Comparison of ENCODE assay signal across 8 cellular contexts in genomic region chr13:46796515-46797467, GRCh38. TPM values are rescaled to one million over a fixed set of nuclear protein-coding genes. Genes with fewer than 3 reads are reported as not detected.
DNase-seq lines count a peak whose midpoint lies in the region; ATAC-seq, FAIRE-seq and TF ChIP-seq lines count a peak whose summit lies in the region.

TSS of gene ESD (minus strand) at chr13:46797161. CDS start at chr13:46791413, 5,748 bp downstream.

- H3K4me3 ChIP-seq in BE2C (ENCODE audit: low read depth, low read length) (peak within 1 kb of the TSS; percentile 83), left lung (peak within 1 kb of the TSS; percentile 79 to 87)

- ATAC-seq in HG03457 (IDR thresholded peaks at IDR 0.05; ENCODE audit: unreplicated experiment) (peak; percentile 92), left lung (peak; percentile 97)

- H3K9me3 Mint-ChIP-seq in activated CD4-positive, alpha-beta T cell treated with anti-CD3 and anti-CD28 coated beads, Interleukin-2, amount 10 ng/mL, durations not matched to agents 7 days and 5 days = no peaks in the 10 kb centered on the region
- H3K9me3 Mint-ChIP-seq in dendritic cell treated with granulocyte-macrophage colony-stimulating factor and Interleukin-4, amounts not matched to agents 40 ng/mL and 50 ng/mL, for 4 days = no peaks in the 10 kb centered on the region

- intact Hi-C loops in dendritic cell treated with granulocyte-macrophage colony-stimulating factor and Interleukin-4, amounts not matched to agents 40 ng/mL and 50 ng/mL, for 4 days (cut with micrococcal nuclease) = loop anchor here (2.0 kb wide), 1 partner anchor 244 kb away; the partner anchor contains the start of gene LRCH1
- intact Hi-C loops in left lung (cut with DNase I) = no loop called here

- H3K36me3 Mint-ChIP-seq in activated CD4-positive, alpha-beta T cell treated with anti-CD3 and anti-CD28 coated beads, Interleukin-2, amount 10 ng/mL, durations not matched to agents 7 days and 5 days (ENCODE audit: low read depth) = peaks cover 15% of the 10 kb centered on the region
- H3K36me3 Mint-ChIP-seq in dendritic cell treated with granulocyte-macrophage colony-stimulating factor and Interleukin-4, amounts not matched to agents 40 ng/mL and 50 ng/mL, for 4 days (ENCODE audit: low read depth) = peaks cover 29% of the 10 kb centered on the region

- H3K36me3 ChIP-seq in BE2C = peaks cover 5% of the 10 kb centered on the region; the same call in 1 of the 2 replicates
- no peaks in the 10 kb centered on the region for H3K36me3 ChIP-seq in left lung

- peak; percentile 99 for FAIRE-seq in GM19239 (lab: Jason Lieb, UNC)

- H3K27me3 ChIP-seq in BE2C (no peaks in the 10 kb centered on the region), left lung (no peaks in the 10 kb centered on the region)

- CTCF ChIA-PET in activated CD4-positive, alpha-beta T cell treated with anti-CD3 and anti-CD28 coated beads, Interleukin-2, amount 10 ng/mL, durations not matched to agents 7 days and 5 days (lab: Charles Lee) = interaction anchor here (0.9 to 1.2 kb wide), 2 partner anchors 12 to 34 kb away, joined by 3 read pairs; no protein-coding TSS in a partner anchor

- POLR2A ChIA-PET in activated CD4-positive, alpha-beta T cell treated with anti-CD3 and anti-CD28 coated beads, Interleukin-2, amount 10 ng/mL, durations not matched to agents 7 days and 5 days (lab: Charles Lee) = no interaction called here

- H3K4me1 ChIP-seq in BE2C (peaks cover 10% of the 10 kb centered on the region), left lung (peaks cover 7 to 40% of the 10 kb centered on the region in 2 donors)

- peak within 1 kb of the TSS; percentile 93 to 94 for H3K27ac ChIP-seq in left lung

- TF ChIP-seq CTCF in BE2C (IDR thresholded peaks at IDR 0.05; ENCODE audit: low read depth, low read length) (no peak), left lung (IDR thresholded peaks at IDR 0.05) (no peak)

- peaks cover 42% of the 10 kb centered on the region for H3K4me1 Mint-ChIP-seq in activated CD4-positive, alpha-beta T cell treated with anti-CD3 and anti-CD28 coated beads, Interleukin-2, amount 10 ng/mL, durations not matched to agents 7 days and 5 days
- H3K4me1 Mint-ChIP-seq in dendritic cell treated with granulocyte-macrophage colony-stimulating factor and Interleukin-4, amounts not matched to agents 40 ng/mL and 50 ng/mL, for 4 days (ENCODE audit: low read depth) = peaks cover 33% of the 10 kb centered on the region

- H3K27ac Mint-ChIP-seq in activated CD4-positive, alpha-beta T cell treated with anti-CD3 and anti-CD28 coated beads, Interleukin-2, amount 10 ng/mL, durations not matched to agents 7 days and 5 days = peak within 1 kb of the TSS; percentile 97
- peak within 1 kb of the TSS; percentile 94 for H3K27ac Mint-ChIP-seq in dendritic cell treated with granulocyte-macrophage colony-stimulating factor and Interleukin-4, amounts not matched to agents 40 ng/mL and 50 ng/mL, for 4 days

- no peaks in the 10 kb centered on the region for H3K9me3 ChIP-seq in BE2C
- H3K9me3 ChIP-seq in left lung = no peaks in the 10 kb centered on the region

- DNase-seq in BE2C (peak; percentile 96), GM19239 (ENCODE audit: insufficient read length, low spot score) (peak; percentile 73), NCI-H524 treated with DMSO at 0.1 percent for 48 hours (lab: John Stamatoyannopoulos, UW) (peak; percentile 71), left lung (peak; percentile 94 to 97)
- peak; percentile 92 for DNase-seq in activated CD4-positive, alpha-beta T cell treated with anti-CD3 and anti-CD28 coated beads, Interleukin-2, amount 10 ng/mL, durations not matched to agents 7 days and 5 days
- peak; percentile 93 to 95 for DNase-seq in stimulated activated CD4-positive, alpha-beta T cell treated with anti-CD3 and anti-CD28 coated beads, Interleukin-2, amount 100 ng/mL, for 48 hours

- no peaks in the 10 kb centered on the region for H3K27me3 Mint-ChIP-seq in activated CD4-positive, alpha-beta T cell treated with anti-CD3 and anti-CD28 coated beads, Interleukin-2, amount 10 ng/mL, durations not matched to agents 7 days and 5 days
- no peaks in the 10 kb centered on the region for H3K27me3 Mint-ChIP-seq in dendritic cell treated with granulocyte-macrophage colony-stimulating factor and Interleukin-4, amounts not matched to agents 40 ng/mL and 50 ng/mL, for 4 days

- peak within 1 kb of the TSS; percentile 87 for H3K4me3 Mint-ChIP-seq in activated CD4-positive, alpha-beta T cell treated with anti-CD3 and anti-CD28 coated beads, Interleukin-2, amount 10 ng/mL, durations not matched to agents 7 days and 5 days
- H3K4me3 Mint-ChIP-seq in dendritic cell treated with granulocyte-macrophage colony-stimulating factor and Interleukin-4, amounts not matched to agents 40 ng/mL and 50 ng/mL, for 4 days = peak within 1 kb of the TSS; percentile 96

RNA-seq across cellular contexts. Expression of gene ESD, which starts in this region (rescaled TPM):
- polyA plus RNA-seq in BE2C (2012; ENCODE audit: insufficient read depth, insufficient read length, low read depth) = 101 TPM
- 100 to 1,000 TPM in 1 of 2 experiments, 10 to 100 TPM in 1; 94.7 to 109 TPM for total RNA-seq in activated CD4-positive, alpha-beta T cell treated with anti-CD3 and anti-CD28 coated beads, Interleukin-2, amount 10 ng/mL, durations not matched to agents 7 days and 5 days
- total RNA-seq in left lung = 100 to 1,000 TPM in 1 of 2 donors, 10 to 100 TPM in 1; 99.6 to 101 TPM

Comparison
In these comparisons a context has a peak if more than half of its experiments do, and no peak if none do; other contexts are left out.
1. Peak in every context shown above with its lines: DNase-seq, ATAC-seq, H3K4me3 ChIP-seq and H3K27ac ChIP-seq.